In genomic region chr3:65604863-65605526, GRCh38 we compare ENCODE assay signal across 20 cellular contexts.
DNase-seq lines count a peak whose midpoint lies in the region; ATAC-seq, FAIRE-seq and TF ChIP-seq lines count a peak whose summit lies in the region.
"Had no signal": no experiment of that assay in that cellular context is flagged by ENCODE, and none has a peak within 500 bp of the region (broad histone marks: within the 10 kb centered on the region; RNA-seq: fewer than 3 reads in every experiment).

No MANE protein-coding gene starts in this region.

- WGBS in heart left ventricle, 4 donors, result 70 to 76% (median 73%) methylated on average over 3 of the region's 3 CpGs
- WGBS in small intestine, 3 donors, result 74 to 77% (median 76%) methylated on average over 3 of the region's 3 CpGs

- ATAC-seq in left cardiac atrium (peak; percentile 23 to 75), heart left ventricle (no peak), GM18498 (IDR thresholded peaks at IDR 0.05; ENCODE audit: unreplicated experiment) (no peak)
- ATAC-seq in activated naive CD4-positive, alpha-beta T cell treated with anti-CD3 and anti-CD28 coated beads, Interleukin-2, amount 50 U/mL, for 72 hours, result no peak
- ATAC-seq: activated T-cell treated with anti-CD3 and anti-CD28 coated beads, Interleukin-2, amount 50 U/mL, for 72 hours; HCT116; pancreas; stimulated activated naive CD8-positive, alpha-beta T cell treated with anti-CD3 and anti-CD28 coated beads, Interleukin-15, Interleukin-2, amounts not matched to agents 100 U/mL and 50 U/mL, for 24 hours; upper lobe of right lung had no signal

- no peak overlapping the region for H3K27ac Mint-ChIP-seq in activated naive CD4-positive, alpha-beta T cell treated with anti-CD3 and anti-CD28 coated beads, Interleukin-2, amount 50 U/mL, for 72 hours
- H3K27ac Mint-ChIP-seq: activated CD4-positive, alpha-beta memory T cell treated with anti-CD3 and anti-CD28 coated beads, Interleukin-2, amount 10 ng/mL, durations not matched to agents 7 days and 5 days; activated T-cell treated with anti-CD3 and anti-CD28 coated beads, Interleukin-2, amount 50 U/mL, for 72 hours had no signal

- H3K9me3 Mint-ChIP-seq in activated naive CD4-positive, alpha-beta T cell treated with anti-CD3 and anti-CD28 coated beads, Interleukin-2, amount 50 U/mL, for 72 hours, result peaks cover 5 to 18% of the 10 kb centered on the region in 2 donors
- H3K9me3 Mint-ChIP-seq: activated CD4-positive, alpha-beta memory T cell treated with anti-CD3 and anti-CD28 coated beads, Interleukin-2, amount 10 ng/mL, durations not matched to agents 7 days and 5 days had no signal

- no peak for DNase-seq in left cardiac atrium
- DNase-seq in heart left ventricle, result no peak
- DNase-seq in amniotic epithelial cell (ENCODE audit: low read depth), result peak; percentile 93
- DNase-seq in fibroblast of pulmonary artery (ENCODE audit: low read depth), result peak; percentile 60
- peak; percentile 58 for DNase-seq in superior temporal gyrus (ENCODE audit: extremely low spot score)
- DNase-seq in activated naive CD4-positive, alpha-beta T cell treated with anti-CD3 and anti-CD28 coated beads, Interleukin-2, amount 50 U/mL, for 72 hours (ENCODE audit: low spot score in 2 of 2), result no peak
- no peak for DNase-seq in small intestine
- DNase-seq: activated CD4-positive, alpha-beta memory T cell treated with anti-CD3 and anti-CD28 coated beads, Interleukin-2, amount 10 ng/mL, durations not matched to agents 7 days and 5 days; activated T-cell treated with anti-CD3 and anti-CD28 coated beads, Interleukin-2, amount 50 U/mL, for 72 hours; KBM-7; left lung; NCI-H1436; pancreas; stimulated activated naive CD8-positive, alpha-beta T cell treated with anti-CD3 and anti-CD28 coated beads, Interleukin-15, Interleukin-2, amounts not matched to agents 100 U/mL and 50 U/mL, for 24 hours; upper lobe of right lung had no signal

- no peak for FAIRE-seq in small intestine (lab: Jason Lieb, UNC)
- FAIRE-seq: A204.1, GM12892, pancreas had no signal

- intact Hi-C loops in left cardiac atrium (cut with DNase I) (no loop called here), heart left ventricle (cut with DNase I) (no loop called here)

- H3K27ac ChIP-seq in heart left ventricle (no peak overlapping the region), small intestine (ENCODE audit: low read depth in 1 of 2, low read length in 1 of 2) (no peak overlapping the region)
- H3K27ac ChIP-seq: left lung, pancreas, SK-N-MC, upper lobe of right lung had no signal

- H3K36me3 ChIP-seq in heart left ventricle, result no peaks in the 10 kb centered on the region
- H3K36me3 ChIP-seq in small intestine (ENCODE audit: control insufficient read depth in 2 of 2, insufficient read depth in 2 of 2, low read length in 2 of 2), result no peaks in the 10 kb centered on the region
- H3K36me3 ChIP-seq: left lung, pancreas, upper lobe of right lung had no signal

- H3K9me3 ChIP-seq in heart left ventricle, result no peaks in the 10 kb centered on the region
- no peaks in the 10 kb centered on the region for H3K9me3 ChIP-seq in small intestine (ENCODE audit: control insufficient read depth, low read depth)
- H3K9me3 ChIP-seq: left lung, pancreas, upper lobe of right lung had no signal

- H3K36me3 Mint-ChIP-seq in activated naive CD4-positive, alpha-beta T cell treated with anti-CD3 and anti-CD28 coated beads, Interleukin-2, amount 50 U/mL, for 72 hours, result no peaks in the 10 kb centered on the region

- TF ChIP-seq CTCF in heart left ventricle (IDR thresholded peaks at IDR 0.05) (no peak), fibroblast of pulmonary artery (IDR thresholded peaks at IDR 0.05; ENCODE audit: low read length, missing control alignments) (no peak)

- H3K4me1 ChIP-seq in heart left ventricle (peaks cover 0 to 25% (median 16%) of the 10 kb centered on the region in 12 donors), small intestine (ENCODE audit: control insufficient read depth in 2 of 2, insufficient read depth in 1 of 2, low read depth in 1 of 2, low read length in 1 of 2) (no peaks in the 10 kb centered on the region)
- H3K4me1 ChIP-seq: left lung, pancreas, upper lobe of right lung had no signal

- H3K4me3 ChIP-seq in heart left ventricle (no peak overlapping the region), fibroblast of pulmonary artery (replicated peaks; ENCODE audit: low read depth, low read length) (no peak overlapping the region), small intestine (ENCODE audit: low read depth in 1 of 2, low read length in 2 of 2) (no peak overlapping the region)
- H3K4me3 ChIP-seq: left lung, pancreas, SK-N-MC, upper lobe of right lung had no signal

- no peak for TF ChIP-seq POLR2A in heart left ventricle (IDR thresholded peaks at IDR 0.05)

- H3K27me3 ChIP-seq in heart left ventricle (no peaks in the 10 kb centered on the region), small intestine (ENCODE audit: control insufficient read depth in 2 of 2, insufficient read depth in 2 of 2, low read length in 2 of 2) (no peaks in the 10 kb centered on the region)
- H3K27me3 ChIP-seq: left lung, pancreas, upper lobe of right lung had no signal

Comparison
In these comparisons a context has a peak if more than half of its experiments do, and no peak if none do; other contexts are left out.
1. ATAC-seq: peak in left cardiac atrium (2 of 2); none in heart left ventricle (0 of 4), activated naive CD4-positive, alpha-beta T cell treated with anti-CD3 and anti-CD28 coated beads, Interleukin-2, amount 50 U/mL, for 72 hours (0 of 2) and GM18498 (single experiment).
2. DNase-seq: peak in amniotic epithelial cell (single experiment), fibroblast of pulmonary artery (single experiment) and superior temporal gyrus (single experiment); none in left cardiac atrium (single experiment), heart left ventricle (0 of 5), activated naive CD4-positive, alpha-beta T cell treated with anti-CD3 and anti-CD28 coated beads, Interleukin-2, amount 50 U/mL, for 72 hours (0 of 2) and small intestine (single experiment).